ENCODE assay signal across 14 cellular contexts in the genomic region with DNA sequence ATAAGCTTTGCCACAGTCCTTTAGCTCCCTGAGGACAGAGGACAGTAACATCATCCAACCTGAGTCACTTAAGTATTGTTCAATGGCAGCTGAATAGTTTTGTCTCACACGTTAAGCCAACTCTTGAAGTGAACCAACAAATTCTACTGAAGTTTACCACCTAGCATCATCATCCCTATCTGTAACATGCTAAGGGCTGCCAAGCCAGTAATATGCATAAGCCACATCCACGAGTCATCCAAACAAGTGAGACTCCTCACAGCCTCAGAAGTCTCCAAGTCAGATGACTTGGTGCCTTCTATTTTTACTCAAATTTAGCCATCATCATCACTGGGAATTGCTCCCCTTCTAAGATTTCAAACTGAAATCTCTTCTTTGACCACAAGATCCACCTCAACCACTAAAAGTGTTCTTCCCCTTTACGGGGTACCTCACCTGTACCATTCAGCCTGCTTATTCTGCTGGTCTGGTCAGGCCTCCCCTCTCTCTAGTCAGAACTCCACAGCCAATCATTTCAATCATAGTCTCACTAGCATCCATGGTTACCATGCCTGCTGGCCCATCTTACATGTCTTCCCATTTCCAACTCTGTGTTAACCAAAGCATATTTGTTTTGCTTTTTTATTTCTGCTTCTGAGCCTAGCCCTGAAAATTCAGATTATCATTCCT.
DNase-seq lines count a peak whose midpoint lies in the region; ATAC-seq and TF ChIP-seq lines count a peak whose summit lies in the region.
"Had no signal": no experiment of that assay in that cellular context is flagged by ENCODE, and none has a peak within 500 bp of the region (broad histone marks: within the 10 kb centered on the region; RNA-seq: fewer than 3 reads in every experiment).

No MANE protein-coding gene starts in this region.

- DNase-seq in AG20443 (ENCODE audit: low spot score) (peak; percentile 60), HCEC 1CT (peak; percentile 78), kidney epithelial cell (ENCODE audit: low read depth) (peak; percentile 37), DMS 273 (lab: John Stamatoyannopoulos, UW; ENCODE audit: unreplicated experiment) (no peak), OCI-M2 (lab: John Stamatoyannopoulos, UW; ENCODE audit: unreplicated experiment) (no peak), stomach (no peak)
- DNase-seq in activated naive CD8-positive, alpha-beta T cell treated with anti-CD3 and anti-CD28 coated beads, Interleukin-2, amount 10 ng/mL, durations not matched to agents 7 days and 5 days, result no peak
- DNase-seq: activated naive CD4-positive, alpha-beta T cell treated with anti-CD3 and anti-CD28 coated beads, Interleukin-2, amount 50 U/mL, for 16 hours; DMS53; NCI-H1105 treated with DMSO at 0.1 percent for 48 hours; pancreas had no signal

- no peaks in the 10 kb centered on the region for H3K27me3 Mint-ChIP-seq in activated naive CD8-positive, alpha-beta T cell treated with anti-CD3 and anti-CD28 coated beads, Interleukin-2, amount 10 ng/mL, durations not matched to agents 7 days and 5 days

- TF ChIP-seq EP300 in stomach (IDR thresholded peaks at IDR 0.05), result no peak

- 72 to 88% (median 86%) methylated on average over 3 of the region's 3 CpGs for WGBS in stomach, 5 donors

- peaks cover 14% of the 10 kb centered on the region for H3K4me1 Mint-ChIP-seq in activated naive CD8-positive, alpha-beta T cell treated with anti-CD3 and anti-CD28 coated beads, Interleukin-2, amount 10 ng/mL, durations not matched to agents 7 days and 5 days

- no peak for TF ChIP-seq POLR2A in stomach (IDR thresholded peaks at IDR 0.05)

- no peak overlapping the region for H3K4me3 Mint-ChIP-seq in activated naive CD8-positive, alpha-beta T cell treated with anti-CD3 and anti-CD28 coated beads, Interleukin-2, amount 10 ng/mL, durations not matched to agents 7 days and 5 days

- no peaks in the 10 kb centered on the region for H3K9me3 ChIP-seq in stomach
- H3K9me3 ChIP-seq: HAP-1, pancreas, vagina had no signal

- H3K36me3 ChIP-seq in kidney epithelial cell (ENCODE audit: control insufficient read depth, insufficient read depth, low read length) (no peaks in the 10 kb centered on the region), stomach (no peaks in the 10 kb centered on the region)
- H3K36me3 ChIP-seq: HAP-1, pancreas, vagina had no signal

- POLR2A ChIA-PET in activated naive CD8-positive, alpha-beta T cell treated with anti-CD3 and anti-CD28 coated beads, Interleukin-2, amount 10 ng/mL, durations not matched to agents 7 days and 5 days (lab: Charles Lee), result no interaction called here

- H3K27ac ChIP-seq in stomach, result no peak overlapping the region
- H3K27ac ChIP-seq: pancreas, vagina had no signal

- no peak overlapping the region for H3K27ac Mint-ChIP-seq in activated naive CD8-positive, alpha-beta T cell treated with anti-CD3 and anti-CD28 coated beads, Interleukin-2, amount 10 ng/mL, durations not matched to agents 7 days and 5 days

- H3K4me1 ChIP-seq in stomach, result peaks cover 0 to 8% (median 4%) of the 10 kb centered on the region in 4 donors
- H3K4me1 ChIP-seq: HAP-1, pancreas, vagina had no signal

- H3K9me3 Mint-ChIP-seq in activated naive CD8-positive, alpha-beta T cell treated with anti-CD3 and anti-CD28 coated beads, Interleukin-2, amount 10 ng/mL, durations not matched to agents 7 days and 5 days, result peaks cover 1% of the 10 kb centered on the region

- TF ChIP-seq CTCF in kidney epithelial cell (IDR thresholded peaks at IDR 0.05; ENCODE audit: insufficient read depth, low read length, poor library complexity, severe bottlenecking), result no peak
- TF ChIP-seq CTCF in stomach (IDR thresholded peaks at IDR 0.05), result no peak

- peaks cover 10% of the 10 kb centered on the region for H3K36me3 Mint-ChIP-seq in activated naive CD8-positive, alpha-beta T cell treated with anti-CD3 and anti-CD28 coated beads, Interleukin-2, amount 10 ng/mL, durations not matched to agents 7 days and 5 days

- intact Hi-C loops in stomach (cut with DNase I; ENCODE audit: low total_unique reads), result no loop called here

- ATAC-seq in activated naive CD8-positive, alpha-beta T cell treated with anti-CD3 and anti-CD28 coated beads, Interleukin-2, amount 10 ng/mL, durations not matched to agents 7 days and 5 days (ENCODE audit: low read depth), result peak; percentile 45
- ATAC-seq in GM18858 (IDR thresholded peaks at IDR 0.05; ENCODE audit: unreplicated experiment), result no peak
- ATAC-seq: pancreas had no signal

- H3K4me3 ChIP-seq in kidney epithelial cell (ENCODE audit: low read depth, low read length) (no peak overlapping the region), stomach (no peak overlapping the region)
- H3K4me3 ChIP-seq: HAP-1, pancreas, vagina had no signal

- no peaks in the 10 kb centered on the region for H3K27me3 ChIP-seq in kidney epithelial cell (ENCODE audit: control insufficient read depth, insufficient read depth, low read length)
- no peaks in the 10 kb centered on the region for H3K27me3 ChIP-seq in stomach
- H3K27me3 ChIP-seq: pancreas, vagina had no signal

Comparison
In these comparisons a context has a peak if more than half of its experiments do, and no peak if none do; other contexts are left out.
1. DNase-seq: peak in AG20443 (single experiment), HCEC 1CT (single experiment) and kidney epithelial cell (single experiment); none in activated naive CD8-positive, alpha-beta T cell treated with anti-CD3 and anti-CD28 coated beads, Interleukin-2, amount 10 ng/mL, durations not matched to agents 7 days and 5 days (single experiment), DMS 273 (single experiment), OCI-M2 (single experiment) and stomach (single experiment).